ENCODE assay signal across 1 cellular context in the genomic region with DNA sequence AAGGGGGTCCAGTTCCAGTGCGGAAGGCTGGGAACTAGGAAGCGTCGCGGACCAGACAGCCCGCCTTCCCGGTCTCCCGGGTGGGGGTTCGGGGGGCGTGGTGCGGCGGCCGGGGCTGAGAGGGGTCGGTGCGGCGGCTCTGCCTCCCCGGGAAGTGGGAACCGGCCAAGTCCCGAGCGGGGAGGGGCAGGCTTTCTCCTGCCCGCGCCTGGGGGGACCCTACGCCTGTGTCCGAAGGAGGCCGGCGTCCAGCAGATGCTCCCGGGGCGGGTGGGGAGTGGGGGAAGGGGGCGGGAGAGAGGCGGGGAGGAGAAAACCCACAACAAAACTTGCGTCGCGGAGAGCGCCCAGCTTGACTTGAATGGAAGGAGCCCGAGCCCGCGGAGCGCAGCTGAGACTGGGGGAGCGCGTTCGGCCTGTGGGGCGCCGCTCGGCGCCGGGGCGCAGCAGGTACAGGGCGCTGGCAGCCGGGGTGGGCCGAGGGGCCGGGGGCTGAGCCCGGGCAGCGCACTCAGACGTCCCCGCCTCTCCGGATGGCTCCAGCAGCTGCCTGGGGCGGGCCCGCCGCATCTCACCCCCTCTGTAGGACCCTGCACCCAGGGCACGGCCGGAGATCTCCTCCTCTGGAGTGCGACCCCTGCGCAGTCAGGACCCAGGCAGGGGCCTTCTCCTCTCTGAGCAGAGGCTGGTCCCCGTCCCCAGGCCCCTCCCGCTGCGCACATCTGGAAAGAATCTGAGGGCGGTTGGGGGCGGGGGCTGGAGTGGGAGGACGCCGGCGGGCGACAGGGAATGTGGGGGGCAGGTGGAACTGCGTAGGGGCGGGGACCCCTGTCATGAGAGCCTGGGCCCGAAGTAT.
TF ChIP-seq lines count a peak whose summit lies in the region.

A gene with protein sequence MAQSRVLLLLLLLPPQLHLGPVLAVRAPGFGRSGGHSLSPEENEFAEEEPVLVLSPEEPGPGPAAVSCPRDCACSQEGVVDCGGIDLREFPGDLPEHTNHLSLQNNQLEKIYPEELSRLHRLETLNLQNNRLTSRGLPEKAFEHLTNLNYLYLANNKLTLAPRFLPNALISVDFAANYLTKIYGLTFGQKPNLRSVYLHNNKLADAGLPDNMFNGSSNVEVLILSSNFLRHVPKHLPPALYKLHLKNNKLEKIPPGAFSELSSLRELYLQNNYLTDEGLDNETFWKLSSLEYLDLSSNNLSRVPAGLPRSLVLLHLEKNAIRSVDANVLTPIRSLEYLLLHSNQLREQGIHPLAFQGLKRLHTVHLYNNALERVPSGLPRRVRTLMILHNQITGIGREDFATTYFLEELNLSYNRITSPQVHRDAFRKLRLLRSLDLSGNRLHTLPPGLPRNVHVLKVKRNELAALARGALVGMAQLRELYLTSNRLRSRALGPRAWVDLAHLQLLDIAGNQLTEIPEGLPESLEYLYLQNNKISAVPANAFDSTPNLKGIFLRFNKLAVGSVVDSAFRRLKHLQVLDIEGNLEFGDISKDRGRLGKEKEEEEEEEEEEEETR (plus strand): TSS at position 355 of the 856 bp plus-strand sequence. CDS start 7,643 bp downstream, outside the sequence.

TF ChIP-seq in IMR-90, 13 proteins besides CTCF, POLR2A, EP300 and RAD21:
- TF ChIP-seq MAZ (IDR thresholded peaks at IDR 0.05; ENCODE audit: borderline replicate concordance, low read depth, low read length), result no peak
- TF ChIP-seq RFX5 (IDR thresholded peaks at IDR 0.05; ENCODE audit: low read depth, low read length), result no peak
- no peak for TF ChIP-seq FOS (IDR thresholded peaks at IDR 0.05; ENCODE audit: low read depth, low read length)
- TF ChIP-seq RCOR1 (IDR thresholded peaks at IDR 0.05; ENCODE audit: insufficient replicate concordance, low read length), result no peak
- no peak for TF ChIP-seq CEBPB (IDR thresholded peaks at IDR 0.05; ENCODE audit: low read depth, low read length)
- TF ChIP-seq MAFK (IDR thresholded peaks at IDR 0.05; ENCODE audit: low read depth, low read length), result no peak
